In the genomic region with DNA sequence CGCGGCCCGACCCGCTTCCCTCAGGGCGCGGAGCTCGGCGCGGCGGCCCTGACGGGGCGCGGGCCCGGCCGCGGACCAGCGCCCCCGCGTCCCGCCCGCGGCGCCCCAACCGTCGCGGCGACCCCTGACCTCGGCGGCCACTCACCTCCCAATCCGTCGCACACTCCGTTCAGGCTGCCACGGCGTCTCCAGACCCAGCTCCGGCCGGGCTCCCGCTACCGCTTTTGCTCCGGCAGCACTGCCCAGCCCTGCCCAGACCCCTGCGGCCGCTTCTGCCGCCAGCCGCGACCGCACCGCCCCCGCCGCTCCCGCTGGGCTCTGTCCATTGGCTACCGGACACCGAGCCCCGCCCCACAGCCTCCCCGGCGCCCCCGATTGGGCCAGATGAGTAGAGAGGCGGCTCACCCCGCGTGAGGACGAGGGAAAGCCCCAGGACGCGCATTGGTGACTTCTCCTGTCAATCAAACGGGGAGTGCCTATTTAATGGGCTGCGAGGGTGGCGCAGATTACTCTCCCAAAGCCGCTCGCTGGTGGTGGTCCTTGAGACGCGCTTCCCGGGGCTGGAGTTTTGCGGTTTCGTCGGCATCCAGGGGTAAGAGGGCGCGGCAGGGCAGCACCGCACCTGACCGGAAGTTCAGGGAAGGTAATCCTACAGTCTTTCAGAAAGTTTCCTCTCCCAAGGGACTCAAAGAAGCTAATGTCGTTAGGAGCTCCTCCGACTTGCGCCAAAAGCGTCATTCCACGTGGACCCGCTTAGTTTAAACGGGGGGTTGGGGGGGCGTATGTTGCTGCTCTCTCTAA, we compare ENCODE assay signal across 1 cellular context.
TF ChIP-seq lines count a peak whose summit lies in the region.

A gene with protein sequence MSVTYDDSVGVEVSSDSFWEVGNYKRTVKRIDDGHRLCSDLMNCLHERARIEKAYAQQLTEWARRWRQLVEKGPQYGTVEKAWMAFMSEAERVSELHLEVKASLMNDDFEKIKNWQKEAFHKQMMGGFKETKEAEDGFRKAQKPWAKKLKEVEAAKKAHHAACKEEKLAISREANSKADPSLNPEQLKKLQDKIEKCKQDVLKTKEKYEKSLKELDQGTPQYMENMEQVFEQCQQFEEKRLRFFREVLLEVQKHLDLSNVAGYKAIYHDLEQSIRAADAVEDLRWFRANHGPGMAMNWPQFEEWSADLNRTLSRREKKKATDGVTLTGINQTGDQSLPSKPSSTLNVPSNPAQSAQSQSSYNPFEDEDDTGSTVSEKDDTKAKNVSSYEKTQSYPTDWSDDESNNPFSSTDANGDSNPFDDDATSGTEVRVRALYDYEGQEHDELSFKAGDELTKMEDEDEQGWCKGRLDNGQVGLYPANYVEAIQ (minus strand): TSS at position 274 of the 801 bp plus-strand sequence. CDS start 103,069 bp downstream, outside the sequence.

TF ChIP-seq in HepG2, 621 proteins besides CTCF, POLR2A, EP300 and RAD21 (continued from another document):
- TF ChIP-seq SMAD1 (CRISPR knock-in tag; IDR thresholded peaks at IDR 0.05; ENCODE audit: borderline replicate concordance, low read depth) (no peak), ZNF251 (CRISPR knock-in tag; IDR thresholded peaks at IDR 0.05) (no peak), HDAC1 (CRISPR knock-in tag; IDR thresholded peaks at IDR 0.05) (peak; percentile 54), KDM5A (IDR thresholded peaks at IDR 0.05; ENCODE audit: borderline replicate concordance, low read length) (no peak; the same call in 1 of the 2 replicates), ZNF317 (CRISPR knock-in tag; IDR thresholded peaks at IDR 0.05) (peak; percentile 77), ZFY (CRISPR knock-in tag; IDR thresholded peaks at IDR 0.05) (peak; percentile 52; the same call in 1 of the 2 replicates), RELA (CRISPR knock-in tag; IDR thresholded peaks at IDR 0.05) (peak; percentile 91), ATF5 (CRISPR knock-in tag; IDR thresholded peaks at IDR 0.05; ENCODE audit: low read depth) (no peak), ISX (CRISPR knock-in tag; conservative IDR thresholded peaks at IDR 0.05) (peak; percentile 76; the same call in 1 of the 2 replicates), ZNF788 (CRISPR knock-in tag; IDR thresholded peaks at IDR 0.05; ENCODE audit: borderline replicate concordance) (no peak; the same call in 1 of the 2 replicates), NCOR1 (IDR thresholded peaks at IDR 0.05; ENCODE audit: borderline replicate concordance, low read length) (no peak), ZZZ3 (CRISPR knock-in tag; IDR thresholded peaks at IDR 0.05; ENCODE audit: borderline replicate concordance) (no peak), KLF15 (CRISPR knock-in tag; IDR thresholded peaks at IDR 0.05; ENCODE audit: borderline replicate concordance) (no peak), ARNT (IDR thresholded peaks at IDR 0.05) (no peak)
